ENCODE assay signal across 17 cellular contexts in the genomic region with DNA sequence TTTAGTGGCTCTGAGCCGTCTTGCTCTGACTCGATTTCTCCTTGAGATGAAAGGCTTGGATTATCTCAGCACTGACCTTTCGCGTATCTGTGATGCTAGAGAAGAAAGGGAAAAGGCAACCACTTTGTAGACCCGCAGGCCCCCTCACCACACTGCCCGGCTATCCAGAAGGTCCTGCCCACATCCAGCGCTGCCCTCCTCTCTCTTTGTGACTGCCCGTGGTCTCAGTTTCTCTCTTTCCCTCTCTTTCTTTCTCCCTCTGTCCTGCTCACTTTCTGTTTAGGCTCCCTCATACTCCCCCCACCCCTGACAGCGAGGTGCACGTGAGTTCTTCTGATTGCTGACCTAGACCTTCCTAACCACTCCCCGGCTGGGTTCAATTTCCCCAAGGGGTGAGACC. TPM values are rescaled to one million over a fixed set of nuclear protein-coding genes. Genes with fewer than 3 reads are reported as not detected.
DNase-seq lines count a peak whose midpoint lies in the region; ATAC-seq and TF ChIP-seq lines count a peak whose summit lies in the region.
"Had no signal": no experiment of that assay in that cellular context is flagged by ENCODE, and none has a peak within 500 bp of the region (broad histone marks: within the 10 kb centered on the region; RNA-seq: fewer than 3 reads in every experiment).

No MANE protein-coding gene starts in this region.

- H3K4me3 ChIP-seq in BLaER1 (no peak overlapping the region), aorta (ENCODE audit: low read length in 2 of 2) (no peak overlapping the region)
- no peak overlapping the region for H3K4me3 ChIP-seq in CD8-positive, alpha-beta T cell (ENCODE audit: low read depth, low read length)
- H3K4me3 ChIP-seq: dorsolateral prefrontal cortex, ovary, thyroid gland had no signal

- peak overlapping the region; percentile 82 for H3K4me2 ChIP-seq in BLaER1

- DNase-seq in CD8-positive, alpha-beta T cell: no peak
- DNase-seq in activated CD8-positive, alpha-beta T cell treated with anti-CD3 and anti-CD28 coated beads for 36 hours: peak; percentile 71
- DNase-seq in immature natural killer cell (no peak), aorta (no peak)
- DNase-seq: dorsolateral prefrontal cortex, KG1, left ventricle myocardium superior, NCI-H1092 treated with DMSO at 0.1 percent for 48 hours, NCI-H2081 treated with DMSO at 0.1 percent for 48 hours, ovary, SHP77 treated with DMSO at 0.1 percent for 48 hours, thyroid gland had no signal

- H3K9ac ChIP-seq in BLaER1: no peak overlapping the region

- H3K9me3 ChIP-seq in BLaER1: no peaks in the 10 kb centered on the region
- no peaks in the 10 kb centered on the region for H3K9me3 ChIP-seq in CD8-positive, alpha-beta T cell (ENCODE audit: low read length)
- H3K9me3 ChIP-seq in aorta (ENCODE audit: control insufficient read depth, low read length): no peaks in the 10 kb centered on the region
- H3K9me3 ChIP-seq: breast epithelium, ovary, thyroid gland had no signal

- CTCF ChIA-PET in CD8-positive, alpha-beta T cell (lab: Charles Lee): interaction anchor here (0.9 to 2.8 kb wide), 4 partner anchors 13 to 27 kb away, joined by 3 to 16 read pairs (median 11); partner anchors contain the start of gene TBX21
- CTCF ChIA-PET in activated CD8-positive, alpha-beta T cell treated with anti-CD3 and anti-CD28 coated beads for 36 hours (lab: Charles Lee): interaction anchor here (1.1 to 13.9 kb wide), 3 partner anchors 13 to 20 kb away, joined by 3 to 240 read pairs (median 40); partner anchors contain the start of gene TBX21

- H3K27ac ChIP-seq in BLaER1: no peak overlapping the region; the same call in 1 of the 2 replicates
- no peak overlapping the region for H3K27ac ChIP-seq in CD8-positive, alpha-beta T cell (ENCODE audit: low read depth, low read length)
- H3K27ac ChIP-seq in aorta (ENCODE audit: low read depth in 1 of 2, low read length in 2 of 2): no peak overlapping the region
- H3K27ac ChIP-seq: breast epithelium, dorsolateral prefrontal cortex, ovary, thyroid gland had no signal

- peak overlapping the region; percentile 37 for H3K27ac Mint-ChIP-seq in CD8-positive, alpha-beta T cell
- peak overlapping the region; percentile 94 for H3K27ac Mint-ChIP-seq in activated CD8-positive, alpha-beta T cell treated with anti-CD3 and anti-CD28 coated beads for 36 hours
- H3K27ac Mint-ChIP-seq in immature natural killer cell: peak overlapping the region; percentile 91 to 99 (median 95)

- peaks cover 63% of the 10 kb centered on the region for H3K4me1 Mint-ChIP-seq in CD8-positive, alpha-beta T cell (ENCODE audit: low read depth)
- H3K4me1 Mint-ChIP-seq in activated CD8-positive, alpha-beta T cell treated with anti-CD3 and anti-CD28 coated beads for 36 hours (ENCODE audit: low read depth): peaks cover 86% of the 10 kb centered on the region
- H3K4me1 Mint-ChIP-seq in immature natural killer cell: peaks cover 84 to 89% of the 10 kb centered on the region in 2 donors

- H4K20me1 ChIP-seq in BLaER1: no peaks in the 10 kb centered on the region

- H3K27me3 ChIP-seq in BLaER1: no peaks in the 10 kb centered on the region
- no peaks in the 10 kb centered on the region for H3K27me3 ChIP-seq in CD8-positive, alpha-beta T cell (ENCODE audit: insufficient read depth, low read length)
- H3K27me3 ChIP-seq in aorta (ENCODE audit: control insufficient read depth in 1 of 2, insufficient read depth in 2 of 2, low read length in 1 of 2): no peaks in the 10 kb centered on the region
- H3K27me3 ChIP-seq: ovary had no signal

- peak overlapping the region; percentile 39 for H3K4me3 Mint-ChIP-seq in CD8-positive, alpha-beta T cell
- peak overlapping the region; percentile 62 for H3K4me3 Mint-ChIP-seq in activated CD8-positive, alpha-beta T cell treated with anti-CD3 and anti-CD28 coated beads for 36 hours
- peak overlapping the region; percentile 72 to 91 (median 82) for H3K4me3 Mint-ChIP-seq in immature natural killer cell

- no peaks in the 10 kb centered on the region for H3K36me3 ChIP-seq in BLaER1
- no peaks in the 10 kb centered on the region for H3K36me3 ChIP-seq in CD8-positive, alpha-beta T cell (ENCODE audit: insufficient read depth, low read length)
- H3K36me3 ChIP-seq in aorta (ENCODE audit: control insufficient read depth in 1 of 2, insufficient read depth in 2 of 2, low read length in 1 of 2): no peaks in the 10 kb centered on the region
- H3K36me3 ChIP-seq: breast epithelium, ovary, thyroid gland had no signal

- no peak for ATAC-seq in CD8-positive, alpha-beta T cell
- ATAC-seq in activated CD8-positive, alpha-beta T cell treated with anti-CD3 and anti-CD28 coated beads for 36 hours: peak; percentile 0
- ATAC-seq in aorta (ENCODE audit: low FRiP score) (no peak), HG03439 (IDR thresholded peaks at IDR 0.05; ENCODE audit: unreplicated experiment) (no peak), HG03175 (IDR thresholded peaks at IDR 0.05; ENCODE audit: unreplicated experiment) (no peak)
- ATAC-seq: esophagus mucosa had no signal

- no peaks in the 10 kb centered on the region for H3K9me3 Mint-ChIP-seq in CD8-positive, alpha-beta T cell
- H3K9me3 Mint-ChIP-seq in activated CD8-positive, alpha-beta T cell treated with anti-CD3 and anti-CD28 coated beads for 36 hours: no peaks in the 10 kb centered on the region
- no peaks in the 10 kb centered on the region for H3K9me3 Mint-ChIP-seq in immature natural killer cell

- POLR2A ChIA-PET in CD8-positive, alpha-beta T cell (lab: Charles Lee): interaction anchor here (1.1 to 1.4 kb wide), 2 partner anchors 12 to 15 kb away, joined by 4 read pairs; partner anchors contain the start of gene TBX21
- POLR2A ChIA-PET in activated CD8-positive, alpha-beta T cell treated with anti-CD3 and anti-CD28 coated beads for 36 hours (lab: Charles Lee): interaction anchor here (0.8 to 11.4 kb wide), 5 partner anchors 14 to 70 kb away, joined by 3 to 233 read pairs (median 40); partner anchors contain the start of genes KPNB1, TBKBP1 and TBX21

- H3K36me3 Mint-ChIP-seq in CD8-positive, alpha-beta T cell: no peaks in the 10 kb centered on the region
- no peaks in the 10 kb centered on the region for H3K36me3 Mint-ChIP-seq in activated CD8-positive, alpha-beta T cell treated with anti-CD3 and anti-CD28 coated beads for 36 hours (ENCODE audit: low read depth)
- H3K36me3 Mint-ChIP-seq in immature natural killer cell: no peaks in the 10 kb centered on the region

- WGBS in aorta, 2 donors: 58 to 60% methylated on average over 11 of the region's 11 CpGs

- TF ChIP-seq CTCF in CD8-positive, alpha-beta T cell (IDR thresholded peaks at IDR 0.05): no peak
- no peak for TF ChIP-seq CTCF in activated CD8-positive, alpha-beta T cell treated with anti-CD3 and anti-CD28 coated beads for 36 hours (IDR thresholded peaks at IDR 0.05)

- intact Hi-C loops in CD8-positive, alpha-beta T cell (cut with DNase I, micrococcal nuclease): no loop called here
- intact Hi-C loops in activated CD8-positive, alpha-beta T cell treated with anti-CD3 and anti-CD28 coated beads for 36 hours (cut with micrococcal nuclease): no loop called here
- intact Hi-C loops in aorta (cut with DNase I): no loop called here

- H3K4me1 ChIP-seq in BLaER1 (peaks cover 76% of the 10 kb centered on the region), aorta (ENCODE audit: control insufficient read depth in 1 of 2, insufficient read depth in 2 of 2, low read length in 2 of 2) (no peaks in the 10 kb centered on the region)
- H3K4me1 ChIP-seq in CD8-positive, alpha-beta T cell (ENCODE audit: insufficient read depth, low read length): peaks cover 63% of the 10 kb centered on the region

- no peaks in the 10 kb centered on the region for H3K27me3 Mint-ChIP-seq in CD8-positive, alpha-beta T cell (ENCODE audit: low read depth)
- H3K27me3 Mint-ChIP-seq in activated CD8-positive, alpha-beta T cell treated with anti-CD3 and anti-CD28 coated beads for 36 hours: no peaks in the 10 kb centered on the region
- H3K27me3 Mint-ChIP-seq in immature natural killer cell (ENCODE audit: low read depth in 3 of 3): peaks cover 3 to 13% (median 7%) of the 10 kb centered on the region in 3 donors

RNA-seq across cellular contexts. Expression of gene TBX21, which starts 12.8 kb away (rescaled TPM):
- total RNA-seq in CD8-positive, alpha-beta T cell: 10 to 100 TPM; 37.0 to 39.1 TPM
- total RNA-seq in activated CD8-positive, alpha-beta T cell treated with anti-CD3 and anti-CD28 coated beads for 36 hours: 10 to 100 TPM; 53.0 to 56.9 TPM
- polyA plus RNA-seq in immature natural killer cell (100 to 1,000 TPM; 199 to 385 (median 225) TPM), aorta (not detected)
- under 1 TPM; 0.39 to 0.99 TPM for total RNA-seq in aorta
- total RNA-seq: esophagus mucosa had no signal

RNA-seq across cellular contexts. Expression of gene TBKBP1, which starts 26.2 kb away (rescaled TPM):
- 1 to 10 TPM; 5.2 TPM for total RNA-seq in CD8-positive, alpha-beta T cell
- total RNA-seq in activated CD8-positive, alpha-beta T cell treated with anti-CD3 and anti-CD28 coated beads for 36 hours: 10 to 100 TPM; 12.4 to 13.6 TPM
- polyA plus RNA-seq in immature natural killer cell (1 to 10 TPM; 1.3 to 2.3 (median 2.2) TPM), aorta (10 to 100 TPM in 1 of 2 donors, 1 to 10 TPM in 1; 9.3 to 16.2 TPM)
- 10 to 100 TPM; 13.2 to 20.2 TPM for total RNA-seq in aorta

Comparison
In these comparisons a context has a peak if more than half of its experiments do, and no peak if none do; other contexts are left out.
1. H3K27ac Mint-ChIP-seq: peak in every context shown above with its lines; median percentile 95 in immature natural killer cell; 94 in activated CD8-positive, alpha-beta T cell treated with anti-CD3 and anti-CD28 coated beads for 36 hours; 37 in CD8-positive, alpha-beta T cell.
2. RNA of gene TBX21, which starts 12.8 kb away (total RNA-seq): 53.0 to 56.9 TPM in activated CD8-positive, alpha-beta T cell treated with anti-CD3 and anti-CD28 coated beads for 36 hours and 37.0 to 39.1 TPM in CD8-positive, alpha-beta T cell; 0.39 to 0.99 TPM in aorta; every median in the first group is over 10 times any median in the second.
3. Peak in every context shown above with its lines, with median percentiles within 50 percentile points of each other: H3K4me3 Mint-ChIP-seq.